Comparison of ENCODE assay signal across 1 cellular context in the genomic region with DNA sequence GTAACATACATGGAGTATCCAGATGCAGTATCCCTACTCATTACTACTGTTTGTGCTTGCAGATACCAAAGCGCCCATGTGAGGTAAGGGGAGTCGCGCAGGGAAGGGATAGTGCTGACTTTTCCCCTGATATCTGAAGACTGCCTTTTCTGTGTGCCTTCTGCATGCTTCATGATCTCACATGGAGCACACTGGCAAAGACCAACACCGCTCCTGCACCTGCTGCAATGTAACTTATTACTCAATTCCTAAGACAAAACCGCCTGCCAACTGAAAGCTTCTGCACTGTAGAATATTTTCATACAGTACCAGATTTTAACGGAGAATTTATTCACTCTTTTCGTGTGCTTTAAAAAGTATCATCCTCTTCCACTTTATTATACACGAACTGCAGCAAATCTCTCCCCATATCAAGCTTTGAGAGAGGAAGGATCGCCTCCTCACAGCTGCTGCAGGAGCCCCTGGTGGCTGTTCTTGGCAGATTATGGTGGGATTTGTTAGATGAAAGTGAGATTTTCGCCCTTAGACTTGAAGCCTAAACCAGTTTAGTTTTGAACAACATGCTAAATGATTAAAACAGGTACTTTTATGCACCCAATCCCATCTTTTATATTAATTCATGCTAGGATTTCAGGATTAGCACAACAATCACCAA.
TF ChIP-seq lines count a peak whose summit lies in the region.

No MANE protein-coding gene starts in this region.

TF ChIP-seq in IMR-90, 13 proteins besides CTCF, POLR2A, EP300 and RAD21:
- no peak for TF ChIP-seq CEBPB (IDR thresholded peaks at IDR 0.05; ENCODE audit: low read depth, low read length)
- TF ChIP-seq FOS (IDR thresholded peaks at IDR 0.05; ENCODE audit: low read depth, low read length), result no peak
- no peak for TF ChIP-seq MAFK (IDR thresholded peaks at IDR 0.05; ENCODE audit: low read depth, low read length)
- TF ChIP-seq SMC3 (IDR thresholded peaks at IDR 0.05; ENCODE audit: low read depth, low read length), result no peak
- no peak for TF ChIP-seq RFX5 (IDR thresholded peaks at IDR 0.05; ENCODE audit: low read depth, low read length)
- no peak for TF ChIP-seq NFE2L2 (IDR thresholded peaks at IDR 0.05; ENCODE audit: low read depth, low read length)
- TF ChIP-seq ELK1 (IDR thresholded peaks at IDR 0.05; ENCODE audit: borderline replicate concordance, low read depth, low read length), result no peak
- no peak for TF ChIP-seq USF2 (IDR thresholded peaks at IDR 0.05; ENCODE audit: low read depth, low read length)
- TF ChIP-seq RCOR1 (IDR thresholded peaks at IDR 0.05; ENCODE audit: insufficient replicate concordance, low read length), result no peak
- TF ChIP-seq BHLHE40 (IDR thresholded peaks at IDR 0.05; ENCODE audit: low read depth, low read length), result no peak
- no peak for TF ChIP-seq CHD1 (IDR thresholded peaks at IDR 0.05; ENCODE audit: low read depth, low read length)
- no peak for TF ChIP-seq MXI1 (IDR thresholded peaks at IDR 0.05; ENCODE audit: borderline replicate concordance, low read depth, low read length)
- no peak for TF ChIP-seq MAZ (IDR thresholded peaks at IDR 0.05; ENCODE audit: borderline replicate concordance, low read depth, low read length)
TF ChIP-seq in IMR-90: peak in this region for 0.
